ENCODE assay signal across 9 cellular contexts in genomic region chr5:44958943-44959342, GRCh38.
"Had no signal": no experiment of that assay in that cellular context is flagged by ENCODE, and none has a peak within 500 bp of the region (broad histone marks: within the 10 kb centered on the region; RNA-seq: fewer than 3 reads in every experiment).

No MANE protein-coding gene starts in this region.

- ATAC-seq: HCT116 had no signal

- H3K4me1 Mint-ChIP-seq: IgD-negative memory B cell had no signal

- H3K9ac ChIP-seq: GM23248 had no signal

- H3K4me3 Mint-ChIP-seq: HFFc6, IgD-negative memory B cell had no signal

- H3K4me3 ChIP-seq: GM23248, HAP-1 had no signal

- H3K36me3 Mint-ChIP-seq: IgD-negative memory B cell had no signal

- H3K27ac ChIP-seq: GM23248, HL-60 had no signal

- H3K36me3 ChIP-seq: HAP-1 had no signal

- DNase-seq: GM23248, GOT3, H7, HFFc6, KG1 had no signal

- H3K27ac Mint-ChIP-seq: HFFc6, IgD-negative memory B cell had no signal

- H3K9me3 ChIP-seq: HAP-1 had no signal

- H2AFZ ChIP-seq: GM23248 had no signal
